Comparison of ENCODE assay signal across 8 cellular contexts in the genomic region with DNA sequence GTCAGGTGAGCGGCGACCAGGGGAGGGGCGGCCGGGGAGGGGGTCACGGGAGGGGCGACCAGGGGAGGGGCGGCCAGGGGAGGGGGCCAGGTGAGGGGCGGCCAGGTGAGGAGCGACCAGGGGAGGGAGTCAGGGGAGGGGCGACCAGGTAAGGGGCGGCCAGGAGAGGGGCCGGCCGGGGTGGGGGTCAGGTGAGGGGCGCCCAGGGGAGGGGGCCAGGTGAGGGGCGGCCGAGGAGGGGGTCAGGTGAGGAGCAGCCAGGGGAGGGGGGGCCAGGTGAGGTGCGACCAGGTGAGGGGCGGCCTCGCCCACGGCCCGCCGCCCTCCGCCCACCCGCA. TPM values are rescaled to one million over a fixed set of nuclear protein-coding genes. Genes with fewer than 3 reads are reported as not detected.
DNase-seq lines count a peak whose midpoint lies in the region; ATAC-seq and TF ChIP-seq lines count a peak whose summit lies in the region.

No MANE protein-coding gene starts in this region.

- H3K9me3 ChIP-seq in DND-41 (ENCODE audit: insufficient read depth, low read length, severe bottlenecking) (no peaks in the 10 kb centered on the region), Panc1 (ENCODE audit: control insufficient read depth, insufficient read depth, low read depth, low read length) (no peaks in the 10 kb centered on the region)

- H3K27me3 ChIP-seq in DND-41 (ENCODE audit: insufficient read depth, low read length, poor library complexity) (no peaks in the 10 kb centered on the region), Panc1 (ENCODE audit: control insufficient read depth, insufficient read depth, low read length) (no peaks in the 10 kb centered on the region), foreskin keratinocyte (no peaks in the 10 kb centered on the region), rectal smooth muscle tissue (ENCODE audit: control insufficient read depth, insufficient read depth, low read length) (no peaks in the 10 kb centered on the region)

- H3K9ac ChIP-seq in DND-41 (ENCODE audit: low read depth, low read length) (no peak overlapping the region; the same call in 1 of the 2 replicates), rectal smooth muscle tissue (ENCODE audit: low read length) (no peak overlapping the region)

- peaks cover 6% of the 10 kb centered on the region for H3K4me1 ChIP-seq in DND-41 (ENCODE audit: insufficient read depth, low read length)
- H3K4me1 ChIP-seq in Panc1 (ENCODE audit: control insufficient read depth, insufficient read depth, low read length), result peaks cover 26% of the 10 kb centered on the region
- no peaks in the 10 kb centered on the region for H3K4me1 ChIP-seq in foreskin keratinocyte
- no peaks in the 10 kb centered on the region for H3K4me1 ChIP-seq in rectal smooth muscle tissue (ENCODE audit: control insufficient read depth, insufficient read depth, low read length)

- no peak overlapping the region for H2AFZ ChIP-seq in DND-41 (ENCODE audit: low read depth, low read length)

- H3K27ac ChIP-seq in DND-41 (ENCODE audit: low read length) (no peak overlapping the region), Panc1 (ENCODE audit: low read length) (no peak overlapping the region), foreskin keratinocyte (peak overlapping the region; percentile 75), rectal smooth muscle tissue (ENCODE audit: low read depth, low read length) (no peak overlapping the region)

- CTCF ChIA-PET in Panc1 (lab: Charles Lee), result no interaction called here

- no TSS peak for BruUV-seq in Panc1 (replicated peaks; lab: Mats Ljungman, UMichigan)

- no peaks in the 10 kb centered on the region for H4K20me1 ChIP-seq in DND-41 (ENCODE audit: insufficient read depth, low read length)

- POLR2A ChIA-PET in Panc1 (lab: Charles Lee), result no interaction called here

- intact Hi-C loops in Panc1 (cut with micrococcal nuclease; ENCODE audit: unreplicated experiment), result no loop called here

- no peaks in the 10 kb centered on the region for H3K79me2 ChIP-seq in DND-41 (ENCODE audit: insufficient read depth, low read length)

- H3K4me2 ChIP-seq in DND-41 (ENCODE audit: insufficient read depth, low read length), result peak overlapping the region; percentile 52

- no peak for TF ChIP-seq CTCF in DND-41 (IDR thresholded peaks at IDR 0.05; ENCODE audit: borderline replicate concordance, extremely low read depth, low read length, poor library complexity, severe bottlenecking)
- no peak for TF ChIP-seq CTCF in Panc1 (IDR thresholded peaks at IDR 0.05)
- no peak for TF ChIP-seq CTCF in foreskin keratinocyte (conservative IDR thresholded peaks at IDR 0.05)

- in situ Hi-C loops in Panc1 (cut with HindIII; ENCODE audit: low pct_unique_long_range_greater_than_20kb, low sequenced_read_pairs), result no loop called here

- H3K36me3 ChIP-seq in DND-41 (ENCODE audit: insufficient read depth, low read length) (peaks cover under 1% of the 10 kb centered on the region; the same call in 1 of the 2 replicates), Panc1 (ENCODE audit: control insufficient read depth, insufficient read depth, low read length) (no peaks in the 10 kb centered on the region; the same call in 1 of the 2 replicates), rectal smooth muscle tissue (ENCODE audit: control insufficient read depth, insufficient read depth, low read length) (peaks cover under 1% of the 10 kb centered on the region)

- H3K4me3 ChIP-seq in DND-41 (ENCODE audit: low read depth in 1 of 2, low read length in 2 of 2), result peak overlapping the region in 1 of 2 experiments; percentile 36; a peak in 1 of 4 replicates
- peak overlapping the region; percentile 55 to 62 for H3K4me3 ChIP-seq in Panc1 (ENCODE audit: low read depth in 2 of 2, low read length in 2 of 2)
- peak overlapping the region; percentile 35 for H3K4me3 ChIP-seq in rectal smooth muscle tissue (ENCODE audit: low read length)

- DNase-seq in DND-41, result no peak
- DNase-seq in Panc1 (ENCODE audit: low read depth, low spot score), result no peak
- no peak for DNase-seq in foreskin keratinocyte
- DNase-seq in middle frontal gyrus (ENCODE audit: extremely low spot score, low spot score), result no peak
- no peak for DNase-seq in activated CD4-positive, alpha-beta T cell treated with anti-CD3 and anti-CD28 coated beads, Interleukin-2, amount 50 U/mL, for 4 hours

- ATAC-seq in DND-41 (ENCODE audit: insufficient read depth, low read depth), result no peak
- no peak for ATAC-seq in Panc1
- no peak for ATAC-seq in foreskin keratinocyte
- ATAC-seq in HG02798 (IDR thresholded peaks at IDR 0.05; ENCODE audit: poor library complexity, unreplicated experiment), result no peak
- no peak for ATAC-seq in GM18517 (IDR thresholded peaks at IDR 0.05; ENCODE audit: unreplicated experiment)

RNA-seq across cellular contexts. Expression of a gene that starts 0.4 kb away (rescaled TPM):
- total RNA-seq in Panc1 (2021; ENCODE audit: unreplicated experiment) (47.6 TPM), foreskin keratinocyte (5.0 and 6.3 TPM in 2 replicates)
- polyA plus RNA-seq in Panc1 (2012; ENCODE audit: insufficient read length), result 34.3 TPM
- 5.2 and 6.5 TPM in 2 replicates for polyA plus RNA-seq in foreskin keratinocyte
